Comparison of ENCODE assay signal across 9 cellular contexts in genomic region chr1:205298191-205298994, GRCh38.
DNase-seq lines count a peak whose midpoint lies in the region; TF ChIP-seq lines count a peak whose summit lies in the region.
"Had no signal": no experiment of that assay in that cellular context is flagged by ENCODE, and none has a peak within 500 bp of the region (broad histone marks: within the 10 kb centered on the region; RNA-seq: fewer than 3 reads in every experiment).

No MANE protein-coding gene starts in this region.

- no peak for TF ChIP-seq CTCF in nephron (IDR thresholded peaks at IDR 0.05; ENCODE audit: unreplicated experiment in 3 of 3)

- no peaks in the 10 kb centered on the region for H3K9me3 Mint-ChIP-seq in nephron

- peaks cover 6% of the 10 kb centered on the region for H3K36me3 Mint-ChIP-seq in nephron (ENCODE audit: low read depth)

- no peaks in the 10 kb centered on the region for H3K27me3 Mint-ChIP-seq in nephron (ENCODE audit: low read depth)

- H3K4me1 Mint-ChIP-seq in nephron: peaks cover 61% of the 10 kb centered on the region

- H3K27ac Mint-ChIP-seq in nephron: peak overlapping the region; percentile 76 to 95 (median 89)

- DNase-seq in DMS53 (lab: John Stamatoyannopoulos, UW) (peak; percentile 87), NCI-H2107 treated with DMSO at 0.1 percent for 48 hours (lab: John Stamatoyannopoulos, UW; ENCODE audit: unreplicated experiment) (peak; percentile 69), cerebellar cortex (ENCODE audit: low spot score) (peak; percentile 87), CD1c-positive myeloid dendritic cell (ENCODE audit: extremely low spot score) (no peak), OCI-M2 (lab: John Stamatoyannopoulos, UW; ENCODE audit: unreplicated experiment) (no peak)
- no peak for DNase-seq in stimulated activated CD4-positive, alpha-beta T cell treated with anti-CD3 and anti-CD28 coated beads, Interleukin-4, amount 100 ng/mL, for 24 hours
- DNase-seq in activated effector memory CD4-positive, alpha-beta T cell treated with anti-CD3 and anti-CD28 coated beads, Interleukin-2, amount 50 U/mL, for 16 hours: no peak
- DNase-seq: lower lobe of right lung had no signal

- H3K4me3 Mint-ChIP-seq in nephron: peak overlapping the region in 1 of 3 experiments; percentile 32

Comparison
In these comparisons a context has a peak if more than half of its experiments do, and no peak if none do; other contexts are left out.
1. DNase-seq: peak in DMS53 (single experiment), NCI-H2107 treated with DMSO at 0.1 percent for 48 hours (single experiment) and cerebellar cortex (single experiment); none in stimulated activated CD4-positive, alpha-beta T cell treated with anti-CD3 and anti-CD28 coated beads, Interleukin-4, amount 100 ng/mL, for 24 hours (single experiment), CD1c-positive myeloid dendritic cell (single experiment), activated effector memory CD4-positive, alpha-beta T cell treated with anti-CD3 and anti-CD28 coated beads, Interleukin-2, amount 50 U/mL, for 16 hours (single experiment) and OCI-M2 (single experiment).